ENCODE assay signal across 3 cellular contexts in genomic region chr7:18413447-18413846, GRCh38.
A peak's percentile ranks its signal among the peaks of the same experiment; 100 is the strongest.
TF ChIP-seq lines count a peak whose summit lies in the region.

No MANE protein-coding gene starts in this region.

TF ChIP-seq in HepG2, 621 proteins besides CTCF, POLR2A, EP300 and RAD21:
- TF ChIP-seq MED13 (CRISPR knock-in tag; IDR thresholded peaks at IDR 0.05) (no peak), ZNF678 (CRISPR knock-in tag; IDR thresholded peaks at IDR 0.05) (no peak), MAFK (conservative IDR thresholded peaks at IDR 0.05 in 1 of 2, IDR thresholded peaks at IDR 0.05 in 1 of 2; ENCODE audit: low read length in 2 of 2) (peak; percentile 2 to 38; a peak in 1 of 4 replicates), ZNF720 (CRISPR knock-in tag; IDR thresholded peaks at IDR 0.05) (no peak)

TF ChIP-seq in IMR-90, 13 proteins besides CTCF, POLR2A, EP300 and RAD21:
- TF ChIP-seq BHLHE40 (IDR thresholded peaks at IDR 0.05; ENCODE audit: low read depth, low read length) = no peak
- no peak for TF ChIP-seq MXI1 (IDR thresholded peaks at IDR 0.05; ENCODE audit: borderline replicate concordance, low read depth, low read length)
- TF ChIP-seq MAFK (IDR thresholded peaks at IDR 0.05; ENCODE audit: low read depth, low read length) = peak; percentile 52

TF ChIP-seq in K562, 482 proteins besides CTCF, POLR2A, EP300 and RAD21:
- peak; percentile 53; the same call in 1 of the 2 replicates for TF ChIP-seq ZNF316 (IDR thresholded peaks at IDR 0.05)
- TF ChIP-seq ATF3 (IDR thresholded peaks at IDR 0.05) = no peak
- no peak for TF ChIP-seq ATF3 (CRISPR knock-in tag; conservative IDR thresholded peaks at IDR 0.05)
